36 cellular contexts compared by ENCODE assay signal in the genomic region with DNA sequence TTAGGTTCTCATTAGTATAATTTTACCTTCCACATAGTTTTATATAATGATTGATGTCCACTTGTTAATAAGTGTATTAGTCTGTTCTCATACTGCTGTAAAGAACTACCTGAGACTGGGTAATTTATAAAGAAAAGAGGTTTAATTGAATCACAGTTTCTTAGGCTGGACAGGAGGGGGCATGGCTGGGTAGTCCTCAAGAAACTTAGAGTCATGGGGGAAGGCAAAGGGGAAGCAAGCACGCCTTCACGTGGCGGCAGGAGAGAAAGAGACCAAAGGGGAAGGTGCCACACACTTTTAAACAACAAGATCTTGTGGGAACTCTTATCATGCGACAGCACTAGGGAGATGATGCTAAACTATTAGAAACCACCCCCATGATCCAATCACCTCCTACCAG. TPM values are rescaled to one million over a fixed set of nuclear protein-coding genes. Genes with fewer than 3 reads are reported as not detected.
"Had no signal": no experiment of that assay in that cellular context is flagged by ENCODE, and none has a peak within 500 bp of the region (broad histone marks: within the 10 kb centered on the region; RNA-seq: fewer than 3 reads in every experiment).

No MANE protein-coding gene starts in this region.

- H3K27me3 Mint-ChIP-seq: activated CD4-positive, alpha-beta memory T cell treated with anti-CD3 and anti-CD28 coated beads for 36 hours; activated CD4-positive, alpha-beta T cell treated with anti-CD3 and anti-CD28 coated beads, Interleukin-2, amount 10 ng/mL, durations not matched to agents 24 days and 14 days; activated naive CD8-positive, alpha-beta T cell treated with anti-CD3 and anti-CD28 coated beads for 36 hours; brain; effector memory CD8-positive, alpha-beta T cell; naive B cell; stimulated activated naive CD8-positive, alpha-beta T cell treated with anti-CD3 and anti-CD28 coated beads, Interleukin-15, Interleukin-2, amounts not matched to agents 100 ng/mL and 50 ng/mL, for 24 hours; T-cell had no signal

- DNase-seq: activated CD4-positive, alpha-beta memory T cell treated with anti-CD3 and anti-CD28 coated beads for 36 hours; activated CD4-positive, alpha-beta T cell treated with anti-CD3 and anti-CD28 coated beads, Interleukin-2, amount 10 ng/mL, durations not matched to agents 24 days and 14 days; activated CD4-positive, CD25-positive, alpha-beta regulatory T cell treated with anti-CD3 and anti-CD28 coated beads, Interleukin-2, amount 50 U/mL, for 72 hours; activated CD8-positive, alpha-beta memory T cell treated with anti-CD3 and anti-CD28 coated beads, Interleukin-2, amount 50 U/mL, for 4 hours; activated effector memory CD4-positive, alpha-beta T cell treated with anti-CD3 and anti-CD28 coated beads, Interleukin-2, amount 50 U/mL, for 16 hours; activated naive CD4-positive, alpha-beta T cell treated with anti-CD3 and anti-CD28 coated beads for 36 hours; activated naive CD8-positive, alpha-beta T cell treated with anti-CD3 and anti-CD28 coated beads for 36 hours; activated T-cell treated with anti-CD3 and anti-CD28 coated beads, Interleukin-2, amount 50 U/mL, for 1 hour; adrenal gland; effector memory CD8-positive, alpha-beta T cell; foreskin fibroblast; head of caudate nucleus; hippocampal formation; left cardiac atrium; left ventricle myocardium superior; mammary epithelial cell; naive B cell; nucleus accumbens; pancreas; psoas muscle; sigmoid colon; small intestine; stimulated activated CD4-positive, alpha-beta T cell treated with anti-CD3 and anti-CD28 coated beads, Interleukin-4, amount 100 ng/mL, for 24 hours; T-cell; trophoblast cell had no signal

- H3K27ac Mint-ChIP-seq: activated CD4-positive, alpha-beta memory T cell treated with anti-CD3 and anti-CD28 coated beads for 36 hours; activated CD4-positive, alpha-beta T cell treated with anti-CD3 and anti-CD28 coated beads, Interleukin-2, amount 10 ng/mL, durations not matched to agents 24 days and 14 days; activated naive CD4-positive, alpha-beta T cell treated with anti-CD3 and anti-CD28 coated beads for 36 hours; activated naive CD8-positive, alpha-beta T cell treated with anti-CD3 and anti-CD28 coated beads for 36 hours; activated T-helper 1 cell treated with anti-CD3 and anti-CD28 coated beads, Interleukin-12 subunit alpha, Interleukin-12 subunit beta, Interleukin-2, Interleukin-4 antibody, amounts not matched to agents 30 ng/mL and 10 ng/mL and 1 ng/mL, durations not matched to agents 14 hours and 24 hours and 36 hours; brain; mesothelial cell of epicardium; naive B cell; stimulated activated effector memory CD8-positive, alpha-beta T cell treated with anti-CD3 and anti-CD28 coated beads, Interleukin-12 subunit alpha, Interleukin-12 subunit beta, amount 100 ng/mL, for 72 hours; stimulated activated naive CD8-positive, alpha-beta T cell treated with anti-CD3 and anti-CD28 coated beads, Interleukin-15, Interleukin-2, amounts not matched to agents 100 ng/mL and 50 ng/mL, for 24 hours; T-cell; T-helper 2 cell treated with Interferon-gamma antibody and Interleukin-4, amounts not matched to agents 5 μg/mL and 100 μg/mL, for 36 hours had no signal

- H3K27ac ChIP-seq: adrenal gland, ascending aorta, coronary artery, pancreas, psoas muscle, sigmoid colon, thoracic aorta, VCaP had no signal

- H3K36me3 Mint-ChIP-seq: stimulated activated effector memory CD8-positive, alpha-beta T cell treated with anti-CD3 and anti-CD28 coated beads, Interleukin-12 subunit alpha, Interleukin-12 subunit beta, amount 100 ng/mL, for 72 hours had no signal

- H3K4me3 Mint-ChIP-seq: activated CD4-positive, alpha-beta memory T cell treated with anti-CD3 and anti-CD28 coated beads for 36 hours; activated CD4-positive, alpha-beta T cell treated with anti-CD3 and anti-CD28 coated beads, Interleukin-2, amount 10 ng/mL, durations not matched to agents 24 days and 14 days; activated naive CD4-positive, alpha-beta T cell treated with anti-CD3 and anti-CD28 coated beads for 36 hours; activated naive CD8-positive, alpha-beta T cell treated with anti-CD3 and anti-CD28 coated beads for 36 hours; activated T-helper 1 cell treated with anti-CD3 and anti-CD28 coated beads, Interleukin-12 subunit alpha, Interleukin-12 subunit beta, Interleukin-2, Interleukin-4 antibody, amounts not matched to agents 30 ng/mL and 10 ng/mL and 1 ng/mL, durations not matched to agents 14 hours and 24 hours and 36 hours; brain; effector memory CD8-positive, alpha-beta T cell; mesothelial cell of epicardium; naive B cell; stimulated activated effector memory CD8-positive, alpha-beta T cell treated with anti-CD3 and anti-CD28 coated beads, Interleukin-12 subunit alpha, Interleukin-12 subunit beta, amount 100 ng/mL, for 72 hours; stimulated activated naive CD8-positive, alpha-beta T cell treated with anti-CD3 and anti-CD28 coated beads, Interleukin-15, Interleukin-2, amounts not matched to agents 100 ng/mL and 50 ng/mL, for 24 hours; T-cell; T-helper 2 cell treated with Interferon-gamma antibody and Interleukin-4, amounts not matched to agents 5 μg/mL and 100 μg/mL, for 36 hours had no signal

- H3K27me3 ChIP-seq: adrenal gland, ascending aorta, sigmoid colon had no signal

- ATAC-seq: effector memory CD8-positive, alpha-beta T cell; esophagus mucosa; left cardiac atrium; left ventricle myocardium superior; pancreas; psoas muscle; stimulated activated effector memory CD8-positive, alpha-beta T cell treated with anti-CD3 and anti-CD28 coated beads, Interleukin-12 subunit alpha, Interleukin-12 subunit beta, amount 100 ng/mL, for 72 hours; T-cell had no signal

- H3K4me3 ChIP-seq: adrenal gland, ascending aorta, coronary artery, pancreas, psoas muscle, sigmoid colon, thoracic aorta had no signal

- H3K4me1 ChIP-seq: adrenal gland, ascending aorta, psoas muscle, sigmoid colon had no signal

- H3K9me3 ChIP-seq: adrenal gland, ascending aorta, pancreas, psoas muscle, sigmoid colon, thoracic aorta had no signal

- H3K9me3 Mint-ChIP-seq: activated CD4-positive, alpha-beta memory T cell treated with anti-CD3 and anti-CD28 coated beads for 36 hours; activated CD4-positive, alpha-beta T cell treated with anti-CD3 and anti-CD28 coated beads, Interleukin-2, amount 10 ng/mL, durations not matched to agents 24 days and 14 days; activated naive CD4-positive, alpha-beta T cell treated with anti-CD3 and anti-CD28 coated beads for 36 hours; activated naive CD8-positive, alpha-beta T cell treated with anti-CD3 and anti-CD28 coated beads for 36 hours; activated T-helper 1 cell treated with anti-CD3 and anti-CD28 coated beads, Interleukin-12 subunit alpha, Interleukin-12 subunit beta, Interleukin-2, Interleukin-4 antibody, amounts not matched to agents 30 ng/mL and 10 ng/mL and 1 ng/mL, durations not matched to agents 14 hours and 24 hours and 36 hours; brain; effector memory CD8-positive, alpha-beta T cell; naive B cell; stimulated activated effector memory CD8-positive, alpha-beta T cell treated with anti-CD3 and anti-CD28 coated beads, Interleukin-12 subunit alpha, Interleukin-12 subunit beta, amount 100 ng/mL, for 72 hours; stimulated activated naive CD8-positive, alpha-beta T cell treated with anti-CD3 and anti-CD28 coated beads, Interleukin-15, Interleukin-2, amounts not matched to agents 100 ng/mL and 50 ng/mL, for 24 hours; T-cell; T-helper 2 cell treated with Interferon-gamma antibody and Interleukin-4, amounts not matched to agents 5 μg/mL and 100 μg/mL, for 36 hours had no signal

RNA-seq across cellular contexts. Expression of gene CIP2A, which starts 19.5 kb away (rescaled TPM):
- total RNA-seq: ascending aorta had no signal
